ENCODE assay signal across 1 cellular context in the genomic region with DNA sequence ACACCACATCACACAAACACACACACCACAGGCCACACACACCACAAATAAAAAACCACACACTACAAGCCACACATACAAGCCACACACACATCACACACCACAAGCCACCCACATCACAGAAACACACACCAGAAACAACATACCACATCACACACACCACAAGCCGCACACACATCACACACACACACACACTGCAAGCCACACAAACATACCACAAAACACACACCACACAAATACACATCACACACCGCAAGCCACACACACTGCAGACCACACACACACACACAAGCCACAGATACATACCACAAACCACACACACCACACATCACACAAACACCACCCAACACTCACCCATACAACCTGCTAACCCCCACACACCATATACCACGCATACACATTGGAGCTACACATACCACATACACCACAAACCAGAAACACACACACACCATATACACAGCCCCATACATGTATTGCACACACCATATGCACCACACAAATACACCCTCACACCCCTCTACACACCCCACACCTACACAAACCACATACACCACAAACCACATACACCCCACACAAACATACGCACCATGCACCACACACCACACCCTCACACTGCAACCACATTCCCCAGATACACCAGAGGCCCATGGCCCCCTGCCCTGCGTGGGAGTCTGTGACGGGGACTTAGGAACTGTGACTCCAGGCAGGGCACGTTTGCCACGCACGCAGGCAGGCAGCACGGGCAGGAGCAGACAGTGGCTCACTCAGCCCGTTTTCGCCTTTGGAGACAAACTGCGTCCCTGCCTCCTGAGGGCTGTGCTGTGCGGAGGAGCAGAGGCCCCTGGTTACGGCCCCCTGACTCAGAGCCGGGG.
A peak's percentile ranks its signal among the peaks of the same experiment; 100 is the strongest.
TF ChIP-seq lines count a peak whose summit lies in the region.

No MANE protein-coding gene starts in this region.

TF ChIP-seq in K562, 482 proteins besides CTCF, POLR2A, EP300 and RAD21 (continued from another document and continues in another):
- TF ChIP-seq, protein P1, sequence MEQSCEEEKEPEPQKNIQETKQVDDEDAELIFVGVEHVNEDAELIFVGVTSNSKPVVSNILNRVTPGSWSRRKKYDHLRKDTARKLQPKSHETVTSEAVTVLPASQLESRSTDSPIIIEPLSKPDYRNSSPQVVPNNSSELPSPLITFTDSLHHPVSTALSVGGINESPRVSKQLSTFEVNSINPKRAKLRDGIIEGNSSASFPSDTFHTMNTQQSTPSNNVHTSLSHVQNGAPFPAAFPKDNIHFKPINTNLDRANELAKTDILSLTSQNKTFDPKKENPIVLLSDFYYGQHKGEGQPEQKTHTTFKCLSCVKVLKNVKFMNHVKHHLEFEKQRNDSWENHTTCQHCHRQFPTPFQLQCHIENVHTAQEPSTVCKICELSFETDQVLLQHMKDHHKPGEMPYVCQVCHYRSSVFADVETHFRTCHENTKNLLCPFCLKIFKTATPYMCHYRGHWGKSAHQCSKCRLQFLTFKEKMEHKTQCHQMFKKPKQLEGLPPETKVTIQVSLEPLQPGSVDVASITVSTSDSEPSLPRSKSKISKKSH (CRISPR knock-in tag; IDR thresholded peaks at IDR 0.05), result no peak
- TF ChIP-seq, protein P2, sequence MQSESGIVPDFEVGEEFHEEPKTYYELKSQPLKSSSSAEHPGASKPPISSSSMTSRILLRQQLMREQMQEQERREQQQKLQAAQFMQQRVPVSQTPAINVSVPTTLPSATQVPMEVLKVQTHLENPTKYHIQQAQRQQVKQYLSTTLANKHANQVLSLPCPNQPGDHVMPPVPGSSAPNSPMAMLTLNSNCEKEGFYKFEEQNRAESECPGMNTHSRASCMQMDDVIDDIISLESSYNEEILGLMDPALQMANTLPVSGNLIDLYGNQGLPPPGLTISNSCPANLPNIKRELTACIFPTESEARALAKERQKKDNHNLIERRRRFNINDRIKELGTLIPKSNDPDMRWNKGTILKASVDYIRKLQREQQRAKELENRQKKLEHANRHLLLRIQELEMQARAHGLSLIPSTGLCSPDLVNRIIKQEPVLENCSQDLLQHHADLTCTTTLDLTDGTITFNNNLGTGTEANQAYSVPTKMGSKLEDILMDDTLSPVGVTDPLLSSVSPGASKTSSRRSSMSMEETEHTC (IDR thresholded peaks at IDR 0.05), result no peak
- TF ChIP-seq EGR1 (conservative IDR thresholded peaks at IDR 0.05) (peak; percentile 65), ZNF696 (CRISPR knock-in tag; conservative IDR thresholded peaks at IDR 0.05) (no peak), TAF7 (tag; IDR thresholded peaks at IDR 0.05) (no peak), GATAD2A (IDR thresholded peaks at IDR 0.05) (0 out of 2 replicates have a peak, but pooled peaks have one; percentile 50), HEY1 (CRISPR knock-in tag; IDR thresholded peaks at IDR 0.05; ENCODE audit: borderline replicate concordance) (no peak), SMARCB1 (IDR thresholded peaks at IDR 0.05; ENCODE audit: insufficient read length, low read depth) (no peak), MTA2 (IDR thresholded peaks at IDR 0.05; ENCODE audit: low read depth) (no peak), MTA3 (IDR thresholded peaks at IDR 0.05; ENCODE audit: borderline replicate concordance) (no peak), BHLHE40 (IDR thresholded peaks at IDR 0.05; ENCODE audit: low read length) (no peak), ZNF561 (CRISPR knock-in tag; conservative IDR thresholded peaks at IDR 0.05) (no peak), ZNF699 (CRISPR knock-in tag; IDR thresholded peaks at IDR 0.05; ENCODE audit: insufficient replicate concordance) (no peak), GABPB1 (CRISPR knock-in tag; IDR thresholded peaks at IDR 0.05) (no peak; the same call in 1 of the 2 replicates), DDX20 (tag; IDR thresholded peaks at IDR 0.05; ENCODE audit: low read depth) (no peak), TGIF2 (CRISPR knock-in tag; IDR thresholded peaks at IDR 0.05) (no peak), ZNF79 (CRISPR knock-in tag; IDR thresholded peaks at IDR 0.05; ENCODE audit: low read depth) (no peak), RHOXF2B (CRISPR knock-in tag; conservative IDR thresholded peaks at IDR 0.05) (no peak), ZNF347 (CRISPR knock-in tag; IDR thresholded peaks at IDR 0.05; ENCODE audit: low read depth) (no peak), GABPA (tag; conservative IDR thresholded peaks at IDR 0.05; ENCODE audit: low read depth) (no peak), BACH1 (tag; IDR thresholded peaks at IDR 0.05) (no peak), GATAD2B (IDR thresholded peaks at IDR 0.05; ENCODE audit: borderline replicate concordance) (no peak), KLF10 (CRISPR knock-in tag; IDR thresholded peaks at IDR 0.05) (no peak), SMARCC2 (IDR thresholded peaks at IDR 0.05; ENCODE audit: low read depth) (no peak), ZNF146 (CRISPR knock-in tag; IDR thresholded peaks at IDR 0.05; ENCODE audit: unreplicated experiment) (no peak), ZNF217 (CRISPR knock-in tag; IDR thresholded peaks at IDR 0.05) (peak; percentile 69; the same call in 1 of the 2 replicates), ZNF12 (CRISPR knock-in tag; IDR thresholded peaks at IDR 0.05) (no peak), FIP1L1 (IDR thresholded peaks at IDR 0.05; ENCODE audit: low read depth, low read length, poor library complexity, severe bottlenecking) (no peak), POLR2B (IDR thresholded peaks at IDR 0.05; ENCODE audit: low read depth, partially characterized antibody) (peak; percentile 47), PCBP2 (IDR thresholded peaks at IDR 0.05; ENCODE audit: low read depth, low read length, poor library complexity, severe bottlenecking) (no peak), PTRF (tag; IDR thresholded peaks at IDR 0.05) (no peak), FOXP1 (CRISPR knock-in tag; IDR thresholded peaks at IDR 0.05) (no peak), CXXC5 (CRISPR knock-in tag; IDR thresholded peaks at IDR 0.05) (no peak), LEF1 (IDR thresholded peaks at IDR 0.05) (no peak), MED1 (CRISPR knock-in tag; IDR thresholded peaks at IDR 0.05; ENCODE audit: borderline replicate concordance) (no peak)
- TF ChIP-seq, protein P3, sequence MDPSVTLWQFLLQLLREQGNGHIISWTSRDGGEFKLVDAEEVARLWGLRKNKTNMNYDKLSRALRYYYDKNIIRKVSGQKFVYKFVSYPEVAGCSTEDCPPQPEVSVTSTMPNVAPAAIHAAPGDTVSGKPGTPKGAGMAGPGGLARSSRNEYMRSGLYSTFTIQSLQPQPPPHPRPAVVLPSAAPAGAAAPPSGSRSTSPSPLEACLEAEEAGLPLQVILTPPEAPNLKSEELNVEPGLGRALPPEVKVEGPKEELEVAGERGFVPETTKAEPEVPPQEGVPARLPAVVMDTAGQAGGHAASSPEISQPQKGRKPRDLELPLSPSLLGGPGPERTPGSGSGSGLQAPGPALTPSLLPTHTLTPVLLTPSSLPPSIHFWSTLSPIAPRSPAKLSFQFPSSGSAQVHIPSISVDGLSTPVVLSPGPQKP (CRISPR knock-in tag; IDR thresholded peaks at IDR 0.05), result no peak
- TF ChIP-seq, protein P4, sequence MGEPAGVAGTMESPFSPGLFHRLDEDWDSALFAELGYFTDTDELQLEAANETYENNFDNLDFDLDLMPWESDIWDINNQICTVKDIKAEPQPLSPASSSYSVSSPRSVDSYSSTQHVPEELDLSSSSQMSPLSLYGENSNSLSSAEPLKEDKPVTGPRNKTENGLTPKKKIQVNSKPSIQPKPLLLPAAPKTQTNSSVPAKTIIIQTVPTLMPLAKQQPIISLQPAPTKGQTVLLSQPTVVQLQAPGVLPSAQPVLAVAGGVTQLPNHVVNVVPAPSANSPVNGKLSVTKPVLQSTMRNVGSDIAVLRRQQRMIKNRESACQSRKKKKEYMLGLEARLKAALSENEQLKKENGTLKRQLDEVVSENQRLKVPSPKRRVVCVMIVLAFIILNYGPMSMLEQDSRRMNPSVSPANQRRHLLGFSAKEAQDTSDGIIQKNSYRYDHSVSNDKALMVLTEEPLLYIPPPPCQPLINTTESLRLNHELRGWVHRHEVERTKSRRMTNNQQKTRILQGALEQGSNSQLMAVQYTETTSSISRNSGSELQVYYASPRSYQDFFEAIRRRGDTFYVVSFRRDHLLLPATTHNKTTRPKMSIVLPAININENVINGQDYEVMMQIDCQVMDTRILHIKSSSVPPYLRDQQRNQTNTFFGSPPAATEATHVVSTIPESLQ (CRISPR knock-in tag; IDR thresholded peaks at IDR 0.05), result no peak
- TF ChIP-seq, protein P5, sequence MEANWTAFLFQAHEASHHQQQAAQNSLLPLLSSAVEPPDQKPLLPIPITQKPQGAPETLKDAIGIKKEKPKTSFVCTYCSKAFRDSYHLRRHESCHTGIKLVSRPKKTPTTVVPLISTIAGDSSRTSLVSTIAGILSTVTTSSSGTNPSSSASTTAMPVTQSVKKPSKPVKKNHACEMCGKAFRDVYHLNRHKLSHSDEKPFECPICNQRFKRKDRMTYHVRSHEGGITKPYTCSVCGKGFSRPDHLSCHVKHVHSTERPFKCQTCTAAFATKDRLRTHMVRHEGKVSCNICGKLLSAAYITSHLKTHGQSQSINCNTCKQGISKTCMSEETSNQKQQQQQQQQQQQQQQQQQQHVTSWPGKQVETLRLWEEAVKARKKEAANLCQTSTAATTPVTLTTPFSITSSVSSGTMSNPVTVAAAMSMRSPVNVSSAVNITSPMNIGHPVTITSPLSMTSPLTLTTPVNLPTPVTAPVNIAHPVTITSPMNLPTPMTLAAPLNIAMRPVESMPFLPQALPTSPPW (CRISPR knock-in tag; IDR thresholded peaks at IDR 0.05), result no peak
- TF ChIP-seq, protein P6, sequence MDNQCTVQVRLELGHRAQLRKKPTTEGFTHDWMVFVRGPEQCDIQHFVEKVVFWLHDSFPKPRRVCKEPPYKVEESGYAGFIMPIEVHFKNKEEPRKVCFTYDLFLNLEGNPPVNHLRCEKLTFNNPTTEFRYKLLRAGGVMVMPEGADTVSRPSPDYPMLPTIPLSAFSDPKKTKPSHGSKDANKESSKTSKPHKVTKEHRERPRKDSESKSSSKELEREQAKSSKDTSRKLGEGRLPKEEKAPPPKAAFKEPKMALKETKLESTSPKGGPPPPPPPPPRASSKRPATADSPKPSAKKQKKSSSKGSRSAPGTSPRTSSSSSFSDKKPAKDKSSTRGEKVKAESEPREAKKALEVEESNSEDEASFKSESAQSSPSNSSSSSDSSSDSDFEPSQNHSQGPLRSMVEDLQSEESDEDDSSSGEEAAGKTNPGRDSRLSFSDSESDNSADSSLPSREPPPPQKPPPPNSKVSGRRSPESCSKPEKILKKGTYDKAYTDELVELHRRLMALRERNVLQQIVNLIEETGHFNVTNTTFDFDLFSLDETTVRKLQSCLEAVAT (IDR thresholded peaks at IDR 0.05), result peak; percentile 60 to 76; a peak in 3 of 4 replicates
- TF ChIP-seq, protein P7, sequence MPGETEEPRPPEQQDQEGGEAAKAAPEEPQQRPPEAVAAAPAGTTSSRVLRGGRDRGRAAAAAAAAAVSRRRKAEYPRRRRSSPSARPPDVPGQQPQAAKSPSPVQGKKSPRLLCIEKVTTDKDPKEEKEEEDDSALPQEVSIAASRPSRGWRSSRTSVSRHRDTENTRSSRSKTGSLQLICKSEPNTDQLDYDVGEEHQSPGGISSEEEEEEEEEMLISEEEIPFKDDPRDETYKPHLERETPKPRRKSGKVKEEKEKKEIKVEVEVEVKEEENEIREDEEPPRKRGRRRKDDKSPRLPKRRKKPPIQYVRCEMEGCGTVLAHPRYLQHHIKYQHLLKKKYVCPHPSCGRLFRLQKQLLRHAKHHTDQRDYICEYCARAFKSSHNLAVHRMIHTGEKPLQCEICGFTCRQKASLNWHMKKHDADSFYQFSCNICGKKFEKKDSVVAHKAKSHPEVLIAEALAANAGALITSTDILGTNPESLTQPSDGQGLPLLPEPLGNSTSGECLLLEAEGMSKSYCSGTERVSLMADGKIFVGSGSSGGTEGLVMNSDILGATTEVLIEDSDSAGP (CRISPR knock-in tag; IDR thresholded peaks at IDR 0.05), result peak; percentile 42; the same call in 1 of the 2 replicates
- TF ChIP-seq, protein P8, sequence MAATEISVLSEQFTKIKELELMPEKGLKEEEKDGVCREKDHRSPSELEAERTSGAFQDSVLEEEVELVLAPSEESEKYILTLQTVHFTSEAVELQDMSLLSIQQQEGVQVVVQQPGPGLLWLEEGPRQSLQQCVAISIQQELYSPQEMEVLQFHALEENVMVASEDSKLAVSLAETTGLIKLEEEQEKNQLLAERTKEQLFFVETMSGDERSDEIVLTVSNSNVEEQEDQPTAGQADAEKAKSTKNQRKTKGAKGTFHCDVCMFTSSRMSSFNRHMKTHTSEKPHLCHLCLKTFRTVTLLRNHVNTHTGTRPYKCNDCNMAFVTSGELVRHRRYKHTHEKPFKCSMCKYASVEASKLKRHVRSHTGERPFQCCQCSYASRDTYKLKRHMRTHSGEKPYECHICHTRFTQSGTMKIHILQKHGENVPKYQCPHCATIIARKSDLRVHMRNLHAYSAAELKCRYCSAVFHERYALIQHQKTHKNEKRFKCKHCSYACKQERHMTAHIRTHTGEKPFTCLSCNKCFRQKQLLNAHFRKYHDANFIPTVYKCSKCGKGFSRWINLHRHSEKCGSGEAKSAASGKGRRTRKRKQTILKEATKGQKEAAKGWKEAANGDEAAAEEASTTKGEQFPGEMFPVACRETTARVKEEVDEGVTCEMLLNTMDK (IDR thresholded peaks at IDR 0.05; ENCODE audit: borderline replicate concordance, insufficient read depth, low read depth, low read length, poor library complexity, severe bottlenecking), result no peak
- TF ChIP-seq, protein P9, sequence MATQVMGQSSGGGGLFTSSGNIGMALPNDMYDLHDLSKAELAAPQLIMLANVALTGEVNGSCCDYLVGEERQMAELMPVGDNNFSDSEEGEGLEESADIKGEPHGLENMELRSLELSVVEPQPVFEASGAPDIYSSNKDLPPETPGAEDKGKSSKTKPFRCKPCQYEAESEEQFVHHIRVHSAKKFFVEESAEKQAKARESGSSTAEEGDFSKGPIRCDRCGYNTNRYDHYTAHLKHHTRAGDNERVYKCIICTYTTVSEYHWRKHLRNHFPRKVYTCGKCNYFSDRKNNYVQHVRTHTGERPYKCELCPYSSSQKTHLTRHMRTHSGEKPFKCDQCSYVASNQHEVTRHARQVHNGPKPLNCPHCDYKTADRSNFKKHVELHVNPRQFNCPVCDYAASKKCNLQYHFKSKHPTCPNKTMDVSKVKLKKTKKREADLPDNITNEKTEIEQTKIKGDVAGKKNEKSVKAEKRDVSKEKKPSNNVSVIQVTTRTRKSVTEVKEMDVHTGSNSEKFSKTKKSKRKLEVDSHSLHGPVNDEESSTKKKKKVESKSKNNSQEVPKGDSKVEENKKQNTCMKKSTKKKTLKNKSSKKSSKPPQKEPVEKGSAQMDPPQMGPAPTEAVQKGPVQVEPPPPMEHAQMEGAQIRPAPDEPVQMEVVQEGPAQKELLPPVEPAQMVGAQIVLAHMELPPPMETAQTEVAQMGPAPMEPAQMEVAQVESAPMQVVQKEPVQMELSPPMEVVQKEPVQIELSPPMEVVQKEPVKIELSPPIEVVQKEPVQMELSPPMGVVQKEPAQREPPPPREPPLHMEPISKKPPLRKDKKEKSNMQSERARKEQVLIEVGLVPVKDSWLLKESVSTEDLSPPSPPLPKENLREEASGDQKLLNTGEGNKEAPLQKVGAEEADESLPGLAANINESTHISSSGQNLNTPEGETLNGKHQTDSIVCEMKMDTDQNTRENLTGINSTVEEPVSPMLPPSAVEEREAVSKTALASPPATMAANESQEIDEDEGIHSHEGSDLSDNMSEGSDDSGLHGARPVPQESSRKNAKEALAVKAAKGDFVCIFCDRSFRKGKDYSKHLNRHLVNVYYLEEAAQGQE (CRISPR knock-in tag; IDR thresholded peaks at IDR 0.05; ENCODE audit: low read depth), result no peak
